8 cellular contexts compared by ENCODE assay signal in the genomic region with DNA sequence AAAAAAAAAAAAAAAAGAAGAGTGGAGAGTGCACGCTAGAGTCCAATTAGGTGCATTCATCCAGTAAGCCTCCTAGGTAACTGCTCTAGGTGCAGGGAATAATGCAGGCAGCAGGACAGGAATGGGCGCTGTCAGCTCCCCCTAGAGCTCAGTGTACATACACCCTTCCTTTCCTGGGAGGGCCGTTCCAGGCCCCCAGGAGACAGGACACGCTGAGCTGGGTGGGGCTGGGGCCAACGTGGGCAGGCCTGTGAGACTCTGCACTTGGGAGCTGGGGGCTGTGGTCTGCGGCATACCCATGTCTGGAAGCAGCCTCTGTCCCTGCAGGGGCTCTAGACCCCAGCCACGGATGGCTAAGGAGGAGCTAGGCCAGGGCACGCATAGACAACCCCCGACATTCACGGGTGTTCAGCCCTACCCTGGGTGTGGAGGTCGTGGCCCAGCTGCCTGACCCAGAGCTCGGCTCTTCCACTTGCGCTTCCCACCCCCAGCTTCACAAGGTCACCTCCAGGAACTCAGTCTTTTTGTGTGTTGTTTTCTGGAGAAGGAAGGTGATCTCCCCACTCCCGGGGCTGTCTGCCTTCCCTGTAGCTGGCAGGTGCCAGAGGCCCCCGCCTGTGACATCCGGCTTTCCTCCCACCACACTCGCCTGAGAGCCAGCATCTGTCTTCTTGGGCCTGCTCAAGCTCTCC. TPM values are rescaled to one million over a fixed set of nuclear protein-coding genes. Genes with fewer than 3 reads are reported as not detected.
DNase-seq lines count a peak whose midpoint lies in the region; ATAC-seq and TF ChIP-seq lines count a peak whose summit lies in the region.

No MANE protein-coding gene starts in this region.

- H3K9me3 ChIP-seq in PC-9 (ENCODE audit: insufficient read depth, low read depth) = no peaks in the 10 kb centered on the region
- H3K9me3 ChIP-seq in naive thymus-derived CD4-positive, alpha-beta T cell (ENCODE audit: control insufficient read depth in 2 of 3, low read length in 3 of 3) = no peaks in the 10 kb centered on the region

- intact Hi-C loops in PC-9 (cut with micrococcal nuclease; ENCODE audit: unreplicated experiment) = loop anchor here (2.0 kb wide), 1 partner anchor 65 kb away; no protein-coding TSS in a partner anchor
- intact Hi-C loops in naive thymus-derived CD4-positive, alpha-beta T cell (cut with micrococcal nuclease) = loop anchor here in 1 of 2 donors (10.0 kb wide), 1 partner anchor 255 kb away; the partner anchor contains the start of gene LMF1

- BruUV-seq in PC-9 (replicated peaks; lab: Mats Ljungman, UMichigan) = no TSS peak

- H3K4me3 Mint-ChIP-seq in naive thymus-derived CD4-positive, alpha-beta T cell = peak overlapping the region; percentile 72 to 92 (median 82)

- H3K36me3 Mint-ChIP-seq in naive thymus-derived CD4-positive, alpha-beta T cell = no peaks in the 10 kb centered on the region

- H3K9me2 ChIP-seq in PC-9 (ENCODE audit: insufficient read depth) = no peaks in the 10 kb centered on the region

- H3K27ac ChIP-seq in PC-9 = peak overlapping the region; percentile 55; the same call in 1 of the 2 replicates
- peak overlapping the region; percentile 96 for H3K27ac ChIP-seq in cingulate gyrus (ENCODE audit: low read depth, low read length)
- H3K27ac ChIP-seq in naive thymus-derived CD4-positive, alpha-beta T cell (ENCODE audit: low read depth, low read length) = peak overlapping the region; percentile 60

- CTCF ChIA-PET in PC-9 (lab: Charles Lee) = interaction anchor here (0.5 to 1.1 kb wide), 6 partner anchors 15 to 350 kb away, joined by 3 to 11 read pairs (median 4); partner anchors contain the start of genes MRPL28 and STUB1
- CTCF ChIA-PET in naive thymus-derived CD4-positive, alpha-beta T cell (lab: Charles Lee) = interaction anchor here (0.6 to 1.5 kb wide), 4 partner anchors 9 to 65 kb away, joined by 3 to 4 read pairs (median 3); no protein-coding TSS in a partner anchor

- peaks cover 0 to 18% (median 0%) of the 10 kb centered on the region in 5 donors for H3K27me3 Mint-ChIP-seq in naive thymus-derived CD4-positive, alpha-beta T cell

- no peak for TF ChIP-seq CTCF in PC-9 (conservative IDR thresholded peaks at IDR 0.05)

- H3K4me1 Mint-ChIP-seq in naive thymus-derived CD4-positive, alpha-beta T cell = peaks cover 0 to 30% (median 17%) of the 10 kb centered on the region in 7 donors

- peaks cover 12% of the 10 kb centered on the region; the same call in 1 of the 2 replicates for H4K20me1 ChIP-seq in PC-9 (ENCODE audit: insufficient read depth)

- H2AFZ ChIP-seq in PC-9 = no peak overlapping the region

- H3K4me2 ChIP-seq in PC-9 = peak overlapping the region; percentile 94

- peak overlapping the region; percentile 98 for H3K4me3 ChIP-seq in PC-9
- peak overlapping the region; percentile 62 for H3K4me3 ChIP-seq in naive thymus-derived CD4-positive, alpha-beta T cell (ENCODE audit: low read length)

- DNase-seq in NCI-H510A treated with DMSO at 0.1 percent for 48 hours (lab: John Stamatoyannopoulos, UW) (peak; percentile 45), NCI-H510A (lab: John Stamatoyannopoulos, UW) (no peak), PC-9 (peak in 1 of 2 experiments; percentile 43)
- DNase-seq in naive thymus-derived CD4-positive, alpha-beta T cell = peak in 1 of 9 donors; percentile 33
- DNase-seq in effector CD8-positive, alpha-beta T cell (lab: John Stamatoyannopoulos, UW) = no peak

- H3K27ac Mint-ChIP-seq in naive thymus-derived CD4-positive, alpha-beta T cell = peak overlapping the region in 7 of 9 donors; percentile 33 to 67 (median 53)

- no peaks in the 10 kb centered on the region for H3K36me3 ChIP-seq in PC-9 (ENCODE audit: low read depth)
- no peaks in the 10 kb centered on the region for H3K36me3 ChIP-seq in naive thymus-derived CD4-positive, alpha-beta T cell (ENCODE audit: control insufficient read depth in 2 of 3, insufficient read depth in 3 of 3, low read length in 3 of 3)

- peaks cover 8% of the 10 kb centered on the region for H3K79me2 ChIP-seq in PC-9 (ENCODE audit: low read depth)

- POLR2A ChIA-PET in PC-9 (lab: Charles Lee; ENCODE audit: unreplicated experiment) = interaction anchor here (0.5 to 1.0 kb wide), 5 partner anchors 8 to 154 kb away, joined by 4 to 9 read pairs (median 5); partner anchors contain the start of genes CIAO3 and METTL26
- POLR2A ChIA-PET in naive thymus-derived CD4-positive, alpha-beta T cell (lab: Charles Lee) = interaction anchor here (0.6 to 2.2 kb wide), 11 partner anchors 9 to 1542 kb away, joined by 3 to 11 read pairs (median 3); partner anchors contain the start of genes CIAO3 and STUB1

- H3K27me3 ChIP-seq in PC-9 (ENCODE audit: insufficient read depth, low read depth) = no peaks in the 10 kb centered on the region
- H3K27me3 ChIP-seq in naive thymus-derived CD4-positive, alpha-beta T cell (ENCODE audit: control insufficient read depth in 2 of 2, insufficient read depth in 2 of 2, low read length in 2 of 2) = no peaks in the 10 kb centered on the region

- no peaks in the 10 kb centered on the region for H3K9me3 Mint-ChIP-seq in naive thymus-derived CD4-positive, alpha-beta T cell

- H3F3A ChIP-seq in PC-9 (ENCODE audit: insufficient read depth, low read depth) = peaks cover 31% of the 10 kb centered on the region; the same call in 1 of the 2 replicates

- peak; percentile 12 for ATAC-seq in HG02623 (IDR thresholded peaks at IDR 0.05; ENCODE audit: unreplicated experiment)
- no peak for ATAC-seq in naive thymus-derived CD4-positive, alpha-beta T cell
- no peak for ATAC-seq in HG03354 (IDR thresholded peaks at IDR 0.05; ENCODE audit: poor library complexity, severe bottlenecking, unreplicated experiment)

- H3K4me1 ChIP-seq in PC-9 (replicated peaks; ENCODE audit: insufficient read depth) = peaks cover 35% of the 10 kb centered on the region
- H3K4me1 ChIP-seq in naive thymus-derived CD4-positive, alpha-beta T cell (ENCODE audit: control insufficient read depth in 2 of 2, insufficient read depth in 2 of 2, low read length in 2 of 2) = peaks cover 17 to 25% of the 10 kb centered on the region in 2 donors

RNA-seq across cellular contexts. Expression of gene ANTKMT, which starts 1.0 kb away (rescaled TPM):
- total RNA-seq in PC-9 (2021) = 55.0 and 102 TPM in 2 replicates
- 10 to 100 TPM; 11.9 to 20.7 (median 13.6) TPM for total RNA-seq in naive thymus-derived CD4-positive, alpha-beta T cell
- 10 to 100 TPM; 14.7 to 26.8 TPM for polyA plus RNA-seq in naive thymus-derived CD4-positive, alpha-beta T cell

RNA-seq across cellular contexts. Expression of gene METRN, which starts 5.0 kb away (rescaled TPM):
- total RNA-seq in PC-9 (2021) = 77.5 and 88.5 TPM in 2 replicates
- 1 to 10 TPM; 4.8 to 5.1 (median 5.0) TPM for total RNA-seq in naive thymus-derived CD4-positive, alpha-beta T cell
- polyA plus RNA-seq in naive thymus-derived CD4-positive, alpha-beta T cell = 1 to 10 TPM; 3.7 to 4.5 TPM

RNA-seq across cellular contexts. Expression of gene CCDC78, which starts 6.3 kb away (rescaled TPM):
- total RNA-seq in PC-9 (2021) = 4.2 and 6.4 TPM in 2 replicates
- total RNA-seq in naive thymus-derived CD4-positive, alpha-beta T cell = 1 to 10 TPM; 2.6 to 4.4 (median 3.0) TPM
- not detected for polyA plus RNA-seq in naive thymus-derived CD4-positive, alpha-beta T cell

RNA-seq across cellular contexts. Expression of gene HAGHL, which starts 6.9 kb away (rescaled TPM):
- total RNA-seq in PC-9 (2021) = 31.0 and 57.6 TPM in 2 replicates
- 10 to 100 TPM in 3 of 5 experiments, 1 to 10 TPM in 2; 5.5 to 14.6 (median 10.7) TPM for total RNA-seq in naive thymus-derived CD4-positive, alpha-beta T cell
- polyA plus RNA-seq in naive thymus-derived CD4-positive, alpha-beta T cell = 1 to 10 TPM in 1 of 2 donors, under 1 TPM in 1; 0.72 to 1.1 TPM

RNA-seq across cellular contexts. Expression of gene FBXL16, which starts 14.4 kb away (rescaled TPM):
- total RNA-seq in PC-9 (2021) = 22.2 and 24.0 TPM in 2 replicates
- 10 to 100 TPM; 13.2 to 45.4 (median 18.0) TPM for total RNA-seq in naive thymus-derived CD4-positive, alpha-beta T cell
- 10 to 100 TPM; 11.1 to 21.1 TPM for polyA plus RNA-seq in naive thymus-derived CD4-positive, alpha-beta T cell

Comparison
In these comparisons a context has a peak if more than half of its experiments do, and no peak if none do; other contexts are left out.
1. RNA of gene METRN, which starts 5.0 kb away (total RNA-seq): 77.5 to 88.5 TPM in PC-9; 4.8 to 5.1 TPM in naive thymus-derived CD4-positive, alpha-beta T cell; every median in the first group is over 10 times any median in the second.
2. Peak in every context shown above with its lines, with median percentiles within 50 percentile points of each other: H3K27ac ChIP-seq.